ENCODE assay signal across 26 cellular contexts in genomic region chr1:185895208-185895900, GRCh38.
DNase-seq lines count a peak whose midpoint lies in the region; ATAC-seq and TF ChIP-seq lines count a peak whose summit lies in the region.
"Had no signal": no experiment of that assay in that cellular context is flagged by ENCODE, and none has a peak within 500 bp of the region (broad histone marks: within the 10 kb centered on the region; RNA-seq: fewer than 3 reads in every experiment).

No MANE protein-coding gene starts in this region.

- no TSS peak for BruUV-seq in PC-3 (replicated peaks; lab: Mats Ljungman, UMichigan)

- H3K36me3 ChIP-seq in osteoblast (ENCODE audit: insufficient read depth, low read length) (no peaks in the 10 kb centered on the region), PC-3 (ENCODE audit: low read depth, low read length) (no peaks in the 10 kb centered on the region)
- H3K36me3 ChIP-seq: BLaER1, heart left ventricle, lower lobe of right lung had no signal

- DNase-seq in GM03348 (ENCODE audit: low spot score), result peak; percentile 41
- peak; percentile 48 for DNase-seq in amniotic epithelial cell (ENCODE audit: low read depth)
- DNase-seq in fibroblast of mammary gland (ENCODE audit: low read depth), result peak; percentile 75
- DNase-seq in osteoblast (ENCODE audit: insufficient read length, low spot score, missing footprints), result no peak
- DNase-seq in activated CD4-positive, alpha-beta T cell treated with anti-CD3 and anti-CD28 coated beads, Interleukin-2, amount 10 ng/mL, durations not matched to agents 7 days and 5 days, result no peak
- DNase-seq in NCI-H524 (lab: John Stamatoyannopoulos, UW), result no peak
- no peak for DNase-seq in PC-3
- DNase-seq: ACHN; activated CD4-positive, alpha-beta T cell treated with anti-CD3 and anti-CD28 coated beads, Interleukin-2, amount 10 ng/mL, durations not matched to agents 24 days and 14 days; activated effector memory CD4-positive, alpha-beta T cell treated with anti-CD3 and anti-CD28 coated beads, Interleukin-2, amount 50 U/mL, for 16 hours; activated naive CD8-positive, alpha-beta T cell treated with anti-CD3 and anti-CD28 coated beads for 36 hours; activated T-cell treated with anti-CD3 and anti-CD28 coated beads, Interleukin-2, amount 50 U/mL, for 24 hours; cerebellar nuclear complex; heart left ventricle; lower lobe of right lung; naive thymus-derived CD8-positive, alpha-beta T cell; NCI-H1436 treated with DMSO at 0.1 percent for 48 hours; nucleus accumbens; SIG-M5; substantia nigra; T-helper 9 cell had no signal

- ATAC-seq in PC-3 (no peak), GM21360 (IDR thresholded peaks at IDR 0.05; ENCODE audit: unreplicated experiment) (no peak)
- ATAC-seq: naive thymus-derived CD8-positive, alpha-beta T cell; stimulated activated memory B cell treated with anti-CD40 and anti-IgM and Interleukin-4, amounts not matched to agents 10 μg/mL and 1 μg/mL and 100 μg/mL, for 72 hours had no signal

- intact Hi-C loops in PC-3 (cut with micrococcal nuclease), result no loop called here

- H3K4me2 ChIP-seq in osteoblast (ENCODE audit: insufficient read depth, low read length), result no peak overlapping the region
- no peak overlapping the region for H3K4me2 ChIP-seq in PC-3 (ENCODE audit: low read length)
- H3K4me2 ChIP-seq: BLaER1 had no signal

- H3K4me1 ChIP-seq in osteoblast (ENCODE audit: insufficient read depth, low read length) (peaks cover 7% of the 10 kb centered on the region), PC-3 (ENCODE audit: insufficient read depth, low read length) (peaks cover 8% of the 10 kb centered on the region; the same call in 1 of the 2 replicates)
- H3K4me1 ChIP-seq: BLaER1, lower lobe of right lung had no signal

- H3K79me2 ChIP-seq in osteoblast (ENCODE audit: insufficient read depth, low read length), result no peaks in the 10 kb centered on the region
- H3K79me2 ChIP-seq in PC-3 (ENCODE audit: low read length), result no peaks in the 10 kb centered on the region

- H4K20me1 ChIP-seq in osteoblast (ENCODE audit: insufficient read depth, low read length) (no peaks in the 10 kb centered on the region), PC-3 (ENCODE audit: low read length) (no peaks in the 10 kb centered on the region)
- H4K20me1 ChIP-seq: BLaER1 had no signal

- H3K9me2 ChIP-seq in PC-3 (replicated peaks; ENCODE audit: low read length), result no peaks in the 10 kb centered on the region

- H3K4me3 ChIP-seq in fibroblast of mammary gland (ENCODE audit: control insufficient read depth, low read depth, low read length), result no peak overlapping the region
- H3K4me3 ChIP-seq in osteoblast (ENCODE audit: insufficient read depth, low read length), result no peak overlapping the region
- no peak overlapping the region for H3K4me3 ChIP-seq in PC-3 (ENCODE audit: low read length)
- H3K4me3 ChIP-seq: BLaER1, heart left ventricle, lower lobe of right lung had no signal

- no peaks in the 10 kb centered on the region for H3F3A ChIP-seq in PC-3 (ENCODE audit: low read length, unreplicated experiment)

- TF ChIP-seq CTCF in fibroblast of mammary gland (conservative IDR thresholded peaks at IDR 0.05; ENCODE audit: control insufficient read depth, insufficient read depth, low read depth, low read length) (no peak), osteoblast (IDR thresholded peaks at IDR 0.05; ENCODE audit: extremely low read depth, low read depth, low read length) (no peak), PC-3 (conservative IDR thresholded peaks at IDR 0.05; ENCODE audit: low read depth, low read length) (no peak)

- H3K27ac Mint-ChIP-seq in activated CD4-positive, alpha-beta T cell treated with anti-CD3 and anti-CD28 coated beads, Interleukin-2, amount 10 ng/mL, durations not matched to agents 7 days and 5 days, result no peak overlapping the region
- H3K27ac Mint-ChIP-seq: activated CD4-positive, alpha-beta T cell treated with anti-CD3 and anti-CD28 coated beads, Interleukin-2, amount 10 ng/mL, durations not matched to agents 24 days and 14 days; activated naive CD8-positive, alpha-beta T cell treated with anti-CD3 and anti-CD28 coated beads for 36 hours; activated T-cell treated with anti-CD3 and anti-CD28 coated beads, Interleukin-2, amount 50 U/mL, for 24 hours; naive thymus-derived CD8-positive, alpha-beta T cell; stimulated activated memory B cell treated with anti-CD40 and anti-IgM and Interleukin-4, amounts not matched to agents 10 μg/mL and 1 μg/mL and 100 μg/mL, for 72 hours; type B pancreatic cell had no signal

- H3K27me3 Mint-ChIP-seq in activated CD4-positive, alpha-beta T cell treated with anti-CD3 and anti-CD28 coated beads, Interleukin-2, amount 10 ng/mL, durations not matched to agents 7 days and 5 days, result peaks cover 3% of the 10 kb centered on the region
- H3K27me3 Mint-ChIP-seq: activated CD4-positive, alpha-beta T cell treated with anti-CD3 and anti-CD28 coated beads, Interleukin-2, amount 10 ng/mL, durations not matched to agents 24 days and 14 days; type B pancreatic cell had no signal

- CTCF ChIA-PET in activated CD4-positive, alpha-beta T cell treated with anti-CD3 and anti-CD28 coated beads, Interleukin-2, amount 10 ng/mL, durations not matched to agents 7 days and 5 days (lab: Charles Lee), result no interaction called here
- CTCF ChIA-PET in PC-3 (lab: Charles Lee), result no interaction called here

- peak overlapping the region; percentile 35 for H3K27ac ChIP-seq in osteoblast (ENCODE audit: low read depth, low read length)
- H3K27ac ChIP-seq in PC-3 (ENCODE audit: low read length), result no peak overlapping the region
- H3K27ac ChIP-seq: BLaER1, lower lobe of right lung, VCaP had no signal

- no peak overlapping the region for H3K4me3 Mint-ChIP-seq in activated CD4-positive, alpha-beta T cell treated with anti-CD3 and anti-CD28 coated beads, Interleukin-2, amount 10 ng/mL, durations not matched to agents 7 days and 5 days
- H3K4me3 Mint-ChIP-seq: activated CD4-positive, alpha-beta T cell treated with anti-CD3 and anti-CD28 coated beads, Interleukin-2, amount 10 ng/mL, durations not matched to agents 24 days and 14 days; activated naive CD8-positive, alpha-beta T cell treated with anti-CD3 and anti-CD28 coated beads for 36 hours; activated T-cell treated with anti-CD3 and anti-CD28 coated beads, Interleukin-2, amount 50 U/mL, for 24 hours; naive thymus-derived CD8-positive, alpha-beta T cell; stimulated activated memory B cell treated with anti-CD40 and anti-IgM and Interleukin-4, amounts not matched to agents 10 μg/mL and 1 μg/mL and 100 μg/mL, for 72 hours; type B pancreatic cell had no signal

- POLR2A ChIA-PET in activated CD4-positive, alpha-beta T cell treated with anti-CD3 and anti-CD28 coated beads, Interleukin-2, amount 10 ng/mL, durations not matched to agents 7 days and 5 days (lab: Charles Lee), result no interaction called here
- POLR2A ChIA-PET in PC-3 (lab: Charles Lee; ENCODE audit: unreplicated experiment), result no interaction called here

- H3K36me3 Mint-ChIP-seq in activated CD4-positive, alpha-beta T cell treated with anti-CD3 and anti-CD28 coated beads, Interleukin-2, amount 10 ng/mL, durations not matched to agents 7 days and 5 days (ENCODE audit: low read depth), result no peaks in the 10 kb centered on the region
- H3K36me3 Mint-ChIP-seq: activated naive CD8-positive, alpha-beta T cell treated with anti-CD3 and anti-CD28 coated beads for 36 hours; naive thymus-derived CD8-positive, alpha-beta T cell; stimulated activated memory B cell treated with anti-CD40 and anti-IgM and Interleukin-4, amounts not matched to agents 10 μg/mL and 1 μg/mL and 100 μg/mL, for 72 hours; type B pancreatic cell had no signal

- H3K9me3 ChIP-seq in osteoblast (ENCODE audit: low read depth, low read length) (no peaks in the 10 kb centered on the region), PC-3 (ENCODE audit: low read length) (no peaks in the 10 kb centered on the region)
- H3K9me3 ChIP-seq: BLaER1, lower lobe of right lung had no signal

- no peaks in the 10 kb centered on the region for H3K4me1 Mint-ChIP-seq in activated CD4-positive, alpha-beta T cell treated with anti-CD3 and anti-CD28 coated beads, Interleukin-2, amount 10 ng/mL, durations not matched to agents 7 days and 5 days
- H3K4me1 Mint-ChIP-seq: activated CD4-positive, alpha-beta T cell treated with anti-CD3 and anti-CD28 coated beads, Interleukin-2, amount 10 ng/mL, durations not matched to agents 24 days and 14 days; activated naive CD8-positive, alpha-beta T cell treated with anti-CD3 and anti-CD28 coated beads for 36 hours; naive thymus-derived CD8-positive, alpha-beta T cell; stimulated activated memory B cell treated with anti-CD40 and anti-IgM and Interleukin-4, amounts not matched to agents 10 μg/mL and 1 μg/mL and 100 μg/mL, for 72 hours had no signal

- no peak overlapping the region for H3K9ac ChIP-seq in PC-3 (ENCODE audit: low read length)
- H3K9ac ChIP-seq: BLaER1 had no signal

- H2AFZ ChIP-seq in osteoblast (ENCODE audit: low read length), result no peak overlapping the region
- no peak overlapping the region for H2AFZ ChIP-seq in PC-3 (ENCODE audit: low read length)

- no peaks in the 10 kb centered on the region for H3K9me3 Mint-ChIP-seq in activated CD4-positive, alpha-beta T cell treated with anti-CD3 and anti-CD28 coated beads, Interleukin-2, amount 10 ng/mL, durations not matched to agents 7 days and 5 days
- H3K9me3 Mint-ChIP-seq: activated CD4-positive, alpha-beta T cell treated with anti-CD3 and anti-CD28 coated beads, Interleukin-2, amount 10 ng/mL, durations not matched to agents 24 days and 14 days; activated T-cell treated with anti-CD3 and anti-CD28 coated beads, Interleukin-2, amount 50 U/mL, for 24 hours; type B pancreatic cell had no signal

- H3K27me3 ChIP-seq in osteoblast (ENCODE audit: insufficient read depth, low read length), result no peaks in the 10 kb centered on the region
- H3K27me3 ChIP-seq in PC-3 (ENCODE audit: low read length), result no peaks in the 10 kb centered on the region
- H3K27me3 ChIP-seq: BLaER1, heart left ventricle had no signal

Comparison
In these comparisons a context has a peak if more than half of its experiments do, and no peak if none do; other contexts are left out.
1. DNase-seq: peak in GM03348 (single experiment), amniotic epithelial cell (single experiment) and fibroblast of mammary gland (single experiment); none in osteoblast (single experiment), activated CD4-positive, alpha-beta T cell treated with anti-CD3 and anti-CD28 coated beads, Interleukin-2, amount 10 ng/mL, durations not matched to agents 7 days and 5 days (single experiment), NCI-H524 (0 of 2) and PC-3 (single experiment).